ENCODE assay signal across 8 cellular contexts in genomic region chr3:127628788-127629456, GRCh38. TPM values are rescaled to one million over a fixed set of nuclear protein-coding genes. Genes with fewer than 3 reads are reported as not detected.
A peak's percentile ranks its signal among the peaks of the same experiment; 100 is the strongest.
DNase-seq lines count a peak whose midpoint lies in the region; ATAC-seq and TF ChIP-seq lines count a peak whose summit lies in the region.

PODXL2 (plus strand) TSS chr3:127629185; CDS start chr3:127629220, 35 bp downstream.

- H3K27ac Mint-ChIP-seq in CD4-positive, alpha-beta T cell: peak within 1 kb of the TSS; percentile 67
- no peak within 1 kb of the TSS for H3K27ac Mint-ChIP-seq in nephron progenitor cell

- no peak for TF ChIP-seq EP300 in upper lobe of left lung (IDR thresholded peaks at IDR 0.05)

- peak within 1 kb of the TSS in 3 of 4 donors; percentile 47 to 60 (median 56) for H3K4me3 ChIP-seq in upper lobe of left lung

- POLR2A ChIA-PET in CD4-positive, alpha-beta T cell (lab: Charles Lee): interaction anchor here (0.6 to 1.4 kb wide), 3 partner anchors 31 to 1794 kb away, joined by 3 to 5 read pairs (median 5); partner anchors contain the start of gene TPRA1

- H3K4me1 Mint-ChIP-seq in CD4-positive, alpha-beta T cell (ENCODE audit: low read depth): peaks cover 44% of the 10 kb centered on the region
- H3K4me1 Mint-ChIP-seq in nephron progenitor cell: peaks cover 20% of the 10 kb centered on the region

- no peak within 1 kb of the TSS for H3K27ac ChIP-seq in CD4-positive, alpha-beta T cell (ENCODE audit: low read depth, low read length)
- no peak within 1 kb of the TSS for H3K27ac ChIP-seq in foreskin keratinocyte
- peak within 1 kb of the TSS in 1 of 4 donors; percentile 16 for H3K27ac ChIP-seq in upper lobe of left lung

- peaks cover 6% of the 10 kb centered on the region for H3K4me1 ChIP-seq in foreskin keratinocyte
- peaks cover 12 to 16% (median 12%) of the 10 kb centered on the region in 4 donors for H3K4me1 ChIP-seq in upper lobe of left lung

- no peak for TF ChIP-seq POLR2A in upper lobe of left lung (IDR thresholded peaks at IDR 0.05)

- WGBS in upper lobe of left lung, 2 donors: 6 to 23% methylated on average over 18 to 37 of the region's 104 CpGs

- DNase-seq in CD4-positive, alpha-beta T cell: peak in 5 of 10 experiments; percentile 12 to 42 (median 22)
- peak; percentile 11 to 94 for DNase-seq in NCI-H526 (lab: John Stamatoyannopoulos, UW)
- peak; percentile 73 for DNase-seq in activated effector memory CD4-positive, alpha-beta T cell treated with anti-CD3 and anti-CD28 coated beads, Interleukin-2, amount 50 U/mL, for 16 hours
- DNase-seq in foreskin keratinocyte: no peak
- peak; percentile 79 for DNase-seq in nephron progenitor cell
- DNase-seq in upper lobe of left lung: peak; percentile 36 to 93
- DNase-seq in OCI-M2 (lab: John Stamatoyannopoulos, UW; ENCODE audit: unreplicated experiment): no peak

- peak within 1 kb of the TSS; percentile 90 for H3K4me3 Mint-ChIP-seq in CD4-positive, alpha-beta T cell
- peak within 1 kb of the TSS; percentile 78 for H3K4me3 Mint-ChIP-seq in nephron progenitor cell

- no peaks in the 10 kb centered on the region for H3K36me3 Mint-ChIP-seq in CD4-positive, alpha-beta T cell (ENCODE audit: low read depth)
- H3K36me3 Mint-ChIP-seq in nephron progenitor cell (ENCODE audit: low read depth): no peaks in the 10 kb centered on the region

- H3K36me3 ChIP-seq in upper lobe of left lung: no peaks in the 10 kb centered on the region

- H3K9me3 Mint-ChIP-seq in CD4-positive, alpha-beta T cell: no peaks in the 10 kb centered on the region
- peaks cover 4% of the 10 kb centered on the region for H3K9me3 Mint-ChIP-seq in nephron progenitor cell

- ATAC-seq in CD4-positive, alpha-beta T cell (ENCODE audit: poor library complexity): peak; percentile 40
- ATAC-seq in GM21423 (IDR thresholded peaks at IDR 0.05; ENCODE audit: unreplicated experiment): peak; percentile 47
- peak; percentile 64 for ATAC-seq in foreskin keratinocyte
- peak; percentile 8 to 82 for ATAC-seq in upper lobe of left lung (ENCODE audit: low FRiP score in 2 of 2)

- H3K9me3 ChIP-seq in CD4-positive, alpha-beta T cell (ENCODE audit: control insufficient read depth, low read length): no peaks in the 10 kb centered on the region
- no peaks in the 10 kb centered on the region for H3K9me3 ChIP-seq in upper lobe of left lung

- intact Hi-C loops in CD4-positive, alpha-beta T cell (cut with DNase I, micrococcal nuclease): loop anchor here in 1 of 2 experiments (1.0 to 5.0 kb wide), 3 partner anchors 31 to 52 kb away; partner anchors contain the start of genes ABTB1 and MCM2

- peaks cover 36% of the 10 kb centered on the region for H3K27me3 Mint-ChIP-seq in CD4-positive, alpha-beta T cell
- peaks cover 53% of the 10 kb centered on the region for H3K27me3 Mint-ChIP-seq in nephron progenitor cell (ENCODE audit: low read depth, poor library complexity)

- peaks cover 8% of the 10 kb centered on the region for H3K27me3 ChIP-seq in CD4-positive, alpha-beta T cell (ENCODE audit: control insufficient read depth, insufficient read depth, low read length)
- H3K27me3 ChIP-seq in foreskin keratinocyte (peaks cover 50% of the 10 kb centered on the region), upper lobe of left lung (peaks cover 0 to 11% (median 5%) of the 10 kb centered on the region in 4 donors)

- CTCF ChIA-PET in CD4-positive, alpha-beta T cell (lab: Charles Lee): interaction anchor here (1.6 kb wide), 1 partner anchor 54 kb away, joined by 5 read pairs; no protein-coding TSS in a partner anchor

- no peak for TF ChIP-seq CTCF in CD4-positive, alpha-beta T cell (IDR thresholded peaks at IDR 0.05)
- TF ChIP-seq CTCF in foreskin keratinocyte (conservative IDR thresholded peaks at IDR 0.05) (no peak), nephron progenitor cell (IDR thresholded peaks at IDR 0.05) (no peak), upper lobe of left lung (IDR thresholded peaks at IDR 0.05) (no peak)

RNA-seq across cellular contexts. Expression of gene PODXL2, which starts in this region (rescaled TPM):
- 1 to 10 TPM; 4.0 to 4.2 TPM for total RNA-seq in CD4-positive, alpha-beta T cell
- 2.5 and 3.4 TPM in 2 replicates for total RNA-seq in foreskin keratinocyte
- 2.5 and 3.5 TPM in 2 replicates for polyA plus RNA-seq in foreskin keratinocyte
- total RNA-seq in upper lobe of left lung: 1 to 10 TPM; 1.0 to 5.1 (median 3.5) TPM

Comparison
In these comparisons a context has a peak if more than half of its experiments do, and no peak if none do; other contexts are left out.
1. DNase-seq: peak in NCI-H526 (2 of 2), activated effector memory CD4-positive, alpha-beta T cell treated with anti-CD3 and anti-CD28 coated beads, Interleukin-2, amount 50 U/mL, for 16 hours (single experiment), nephron progenitor cell (single experiment) and upper lobe of left lung (2 of 2); none in foreskin keratinocyte (0 of 2) and OCI-M2 (single experiment).
2. Peak in every context shown above with its lines, with median percentiles within 50 percentile points of each other: ATAC-seq.